ENCODE assay signal across 1 cellular context in the genomic region with DNA sequence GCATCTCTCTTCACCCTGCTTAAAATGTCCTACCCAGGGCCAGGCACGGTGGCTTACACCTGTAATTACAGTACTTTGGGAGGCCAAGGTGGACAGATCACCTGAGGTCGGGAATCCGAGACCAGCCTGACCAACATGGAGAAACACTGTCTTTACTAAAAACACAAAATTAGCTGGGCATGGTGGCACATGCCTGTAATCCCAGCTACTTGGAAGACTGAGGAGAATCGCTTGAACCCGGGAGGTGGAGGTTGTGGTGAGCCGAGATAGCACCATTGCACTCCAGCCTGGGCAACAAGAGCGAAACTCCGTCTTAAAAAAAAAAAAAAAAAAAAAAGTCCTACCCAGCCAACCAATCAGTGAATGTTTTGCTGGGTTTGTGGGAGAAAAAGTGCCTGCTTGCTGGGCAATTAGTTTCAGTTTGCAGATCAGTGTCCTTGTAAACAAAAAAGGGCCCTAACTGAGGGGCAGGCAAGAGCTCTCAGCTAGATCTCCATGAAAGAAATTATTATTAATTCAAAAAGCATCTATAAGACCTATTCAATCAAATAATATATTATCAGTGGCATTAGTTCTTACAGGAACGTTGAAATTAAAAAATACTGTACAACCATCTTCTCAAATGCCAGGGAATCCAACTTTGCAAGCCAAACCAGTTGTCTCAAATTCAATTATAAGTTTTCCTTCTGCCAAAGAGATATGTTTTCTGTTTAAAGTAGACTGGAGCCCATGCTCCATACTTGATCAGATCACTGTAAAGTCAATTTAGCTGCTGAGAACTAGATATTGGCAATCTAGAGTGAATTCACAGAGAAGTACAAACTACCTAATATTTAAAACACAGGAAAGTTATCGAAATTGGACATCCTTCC.
TF ChIP-seq lines count a peak whose summit lies in the region.

No MANE protein-coding gene starts in this region.

TF ChIP-seq in HepG2, 621 proteins besides CTCF, POLR2A, EP300 and RAD21 (continued from another document):
- TF ChIP-seq, protein P1, sequence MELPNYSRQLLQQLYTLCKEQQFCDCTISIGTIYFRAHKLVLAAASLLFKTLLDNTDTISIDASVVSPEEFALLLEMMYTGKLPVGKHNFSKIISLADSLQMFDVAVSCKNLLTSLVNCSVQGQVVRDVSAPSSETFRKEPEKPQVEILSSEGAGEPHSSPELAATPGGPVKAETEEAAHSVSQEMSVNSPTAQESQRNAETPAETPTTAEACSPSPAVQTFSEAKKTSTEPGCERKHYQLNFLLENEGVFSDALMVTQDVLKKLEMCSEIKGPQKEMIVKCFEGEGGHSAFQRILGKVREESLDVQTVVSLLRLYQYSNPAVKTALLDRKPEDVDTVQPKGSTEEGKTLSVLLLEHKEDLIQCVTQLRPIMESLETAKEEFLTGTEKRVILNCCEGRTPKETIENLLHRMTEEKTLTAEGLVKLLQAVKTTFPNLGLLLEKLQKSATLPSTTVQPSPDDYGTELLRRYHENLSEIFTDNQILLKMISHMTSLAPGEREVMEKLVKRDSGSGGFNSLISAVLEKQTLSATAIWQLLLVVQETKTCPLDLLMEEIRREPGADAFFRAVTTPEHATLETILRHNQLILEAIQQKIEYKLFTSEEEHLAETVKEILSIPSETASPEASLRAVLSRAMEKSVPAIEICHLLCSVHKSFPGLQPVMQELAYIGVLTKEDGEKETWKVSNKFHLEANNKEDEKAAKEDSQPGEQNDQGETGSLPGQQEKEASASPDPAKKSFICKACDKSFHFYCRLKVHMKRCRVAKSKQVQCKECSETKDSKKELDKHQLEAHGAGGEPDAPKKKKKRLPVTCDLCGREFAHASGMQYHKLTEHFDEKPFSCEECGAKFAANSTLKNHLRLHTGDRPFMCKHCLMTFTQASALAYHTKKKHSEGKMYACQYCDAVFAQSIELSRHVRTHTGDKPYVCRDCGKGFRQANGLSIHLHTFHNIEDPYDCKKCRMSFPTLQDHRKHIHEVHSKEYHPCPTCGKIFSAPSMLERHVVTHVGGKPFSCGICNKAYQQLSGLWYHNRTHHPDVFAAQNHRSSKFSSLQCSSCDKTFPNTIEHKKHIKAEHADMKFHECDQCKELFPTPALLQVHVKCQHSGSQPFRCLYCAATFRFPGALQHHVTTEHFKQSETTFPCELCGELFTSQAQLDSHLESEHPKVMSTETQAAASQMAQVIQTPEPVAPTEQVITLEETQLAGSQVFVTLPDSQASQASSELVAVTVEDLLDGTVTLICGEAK (IDR thresholded peaks at IDR 0.05): no peak
- TF ChIP-seq, protein P1 (CRISPR knock-in tag; IDR thresholded peaks at IDR 0.05): peak; percentile 58; the same call in 1 of the 2 replicates
- TF ChIP-seq IRF2 (CRISPR knock-in tag; IDR thresholded peaks at IDR 0.05) (peak; percentile 90; the same call in 1 of the 2 replicates), POLR2G (IDR thresholded peaks at IDR 0.05; ENCODE audit: low read depth, low read length) (peak; percentile 58; the same call in 1 of the 2 replicates), KMT2A (CRISPR knock-in tag; IDR thresholded peaks at IDR 0.05) (peak; percentile 83), ZNF451 (CRISPR knock-in tag; IDR thresholded peaks at IDR 0.05) (no peak), ZMYM3 (CRISPR knock-in tag; IDR thresholded peaks at IDR 0.05) (peak; percentile 61; the same call in 1 of the 2 replicates), ZMYM4 (CRISPR knock-in tag; IDR thresholded peaks at IDR 0.05) (peak; percentile 61)
